10 cellular contexts compared by ENCODE assay signal in genomic region chr12:79451988-79452387, GRCh38.
DNase-seq lines count a peak whose midpoint lies in the region; ATAC-seq, FAIRE-seq and TF ChIP-seq lines count a peak whose summit lies in the region.
"Had no signal": no experiment of that assay in that cellular context is flagged by ENCODE, and none has a peak within 500 bp of the region (broad histone marks: within the 10 kb centered on the region; RNA-seq: fewer than 3 reads in every experiment).

No MANE protein-coding gene starts in this region.

- no peaks in the 10 kb centered on the region for H3K36me3 ChIP-seq in keratinocyte (ENCODE audit: control insufficient read depth in 2 of 2, extremely low read depth in 1 of 2, insufficient read depth in 2 of 2, low read length in 2 of 2)
- H3K36me3 ChIP-seq in stomach: no peaks in the 10 kb centered on the region

- no peak overlapping the region for H2AFZ ChIP-seq in keratinocyte (ENCODE audit: control insufficient read depth, low read length)

- H3K27me3 ChIP-seq in keratinocyte (ENCODE audit: control insufficient read depth, extremely low read depth, insufficient read depth, low read length): no peaks in the 10 kb centered on the region
- H3K27me3 ChIP-seq in stomach: no peaks in the 10 kb centered on the region

- TF ChIP-seq CTCF in MCF 10A (IDR thresholded peaks at IDR 0.05; ENCODE audit: unreplicated experiment) (no peak), keratinocyte (optimal IDR thresholded peaks at IDR 0.05 in 1 of 3, IDR thresholded peaks at IDR 0.05 in 1 of 3, conservative IDR thresholded peaks at IDR 0.05 in 1 of 3; ENCODE audit: extremely low read depth in 1 of 3, insufficient read depth in 2 of 3, low read length in 3 of 3) (no peak), stomach (IDR thresholded peaks at IDR 0.05) (no peak)

- H3K4me3 ChIP-seq in keratinocyte (ENCODE audit: control insufficient read depth in 2 of 3, extremely low read depth in 1 of 3, insufficient read depth in 2 of 3, low read depth in 1 of 3, low read length in 3 of 3) (no peak overlapping the region), stomach (no peak overlapping the region)

- no peak overlapping the region for H3K9ac ChIP-seq in keratinocyte (ENCODE audit: control insufficient read depth, extremely low read depth, insufficient read depth, low read length)

- no peaks in the 10 kb centered on the region for H4K20me1 ChIP-seq in keratinocyte (ENCODE audit: control insufficient read depth, extremely low read depth, insufficient read depth, low read length)

- H3K9me1 ChIP-seq in keratinocyte (ENCODE audit: control insufficient read depth, extremely low read depth, insufficient read depth, low read length): no peaks in the 10 kb centered on the region

- no TSS peak for BruUV-seq in MCF 10A (replicated peaks; lab: Mats Ljungman, UMichigan)

- DNase-seq in HPDE6-E6E7 (ENCODE audit: extremely low spot score) (peak; percentile 62), MCF 10A (ENCODE audit: unreplicated experiment) (peak; percentile 94), keratinocyte (ENCODE audit: low read depth, low spot score) (peak; percentile 32), stomach (peak; percentile 25), putamen (ENCODE audit: low spot score) (no peak)
- DNase-seq in activated CD8-positive, alpha-beta memory T cell treated with anti-CD3 and anti-CD28 coated beads, Interleukin-2, amount 50 U/mL, for 4 hours: no peak
- no peak for DNase-seq in activated T-cell treated with anti-CD3 and anti-CD28 coated beads, Interleukin-2, amount 50 U/mL, for 4 hours
- DNase-seq: stimulated activated CD4-positive, alpha-beta T cell treated with anti-CD3 and anti-CD28 coated beads, Interleukin-4, amount 100 ng/mL, for 24 hours had no signal

- H3K4me1 ChIP-seq in keratinocyte (ENCODE audit: control insufficient read depth, extremely low read depth, insufficient read depth, low read length) (peaks cover 26% of the 10 kb centered on the region), stomach (peaks cover 0 to 21% (median 5%) of the 10 kb centered on the region in 4 donors)

- no peaks in the 10 kb centered on the region for H3K27me3 Mint-ChIP-seq in MCF 10A (ENCODE audit: insufficient read depth, unreplicated experiment)
- H3K27me3 Mint-ChIP-seq in activated T-cell treated with anti-CD3 and anti-CD28 coated beads, Interleukin-2, amount 50 U/mL, for 4 hours (ENCODE audit: low read depth): no peaks in the 10 kb centered on the region
- H3K27me3 Mint-ChIP-seq: dendritic cell treated with granulocyte-macrophage colony-stimulating factor and Interleukin-4, amounts not matched to agents 40 ng/mL and 50 ng/mL, for 4 days had no signal

- H3K9me3 Mint-ChIP-seq in MCF 10A (ENCODE audit: unreplicated experiment): no peaks in the 10 kb centered on the region
- H3K9me3 Mint-ChIP-seq in activated T-cell treated with anti-CD3 and anti-CD28 coated beads, Interleukin-2, amount 50 U/mL, for 4 hours: no peaks in the 10 kb centered on the region
- H3K9me3 Mint-ChIP-seq: dendritic cell treated with granulocyte-macrophage colony-stimulating factor and Interleukin-4, amounts not matched to agents 40 ng/mL and 50 ng/mL, for 4 days had no signal

- no peak overlapping the region for H3K27ac ChIP-seq in keratinocyte (ENCODE audit: control insufficient read depth, insufficient read depth, low read length)
- H3K27ac ChIP-seq in stomach: peak overlapping the region in 3 of 5 donors; percentile 39 to 60 (median 46)

- no peak for TF ChIP-seq POLR2A in stomach (IDR thresholded peaks at IDR 0.05)

- peaks cover 38% of the 10 kb centered on the region for H3K4me1 Mint-ChIP-seq in MCF 10A (ENCODE audit: insufficient read depth, unreplicated experiment)
- H3K4me1 Mint-ChIP-seq in activated T-cell treated with anti-CD3 and anti-CD28 coated beads, Interleukin-2, amount 50 U/mL, for 4 hours (ENCODE audit: low read depth): no peaks in the 10 kb centered on the region

- no peak for ATAC-seq in activated CD4-positive, CD25-positive, alpha-beta regulatory T cell treated with anti-CD3 and anti-CD28 coated beads, Interleukin-2, amount 50 U/mL, for 24 hours
- ATAC-seq in activated T-cell treated with anti-CD3 and anti-CD28 coated beads, Interleukin-2, amount 50 U/mL, for 4 hours: no peak

- no peaks in the 10 kb centered on the region for H3K79me2 ChIP-seq in keratinocyte (ENCODE audit: control insufficient read depth, insufficient read depth, low read length)

- dilution Hi-C loops in keratinocyte (cut with MboI; ENCODE audit: extremely low pct_ligation_motif_present, low sequenced_read_pairs): no loop called here

- WGBS in stomach, 5 donors: 63 to 74% (median 71%) methylated on average over 6 of the region's 6 CpGs

- H3K4me3 Mint-ChIP-seq in MCF 10A (ENCODE audit: unreplicated experiment): peak overlapping the region; percentile 60
- H3K4me3 Mint-ChIP-seq in activated T-cell treated with anti-CD3 and anti-CD28 coated beads, Interleukin-2, amount 50 U/mL, for 4 hours: no peak overlapping the region
- H3K4me3 Mint-ChIP-seq: dendritic cell treated with granulocyte-macrophage colony-stimulating factor and Interleukin-4, amounts not matched to agents 40 ng/mL and 50 ng/mL, for 4 days had no signal

- H3K9me3 ChIP-seq in keratinocyte (ENCODE audit: control insufficient read depth, low read depth, low read length) (no peaks in the 10 kb centered on the region), stomach (no peaks in the 10 kb centered on the region)

- peak; percentile 92 for FAIRE-seq in keratinocyte (lab: Jason Lieb, UNC)

- CTCF ChIA-PET in MCF 10A (lab: Yijun Ruan, JAX): interaction anchor here (0.8 to 1.6 kb wide), 4 partner anchors 29 to 401 kb away, joined by 3 to 10 read pairs (median 4); no protein-coding TSS in a partner anchor

- H3K36me3 Mint-ChIP-seq in MCF 10A (ENCODE audit: insufficient read depth, unreplicated experiment): no peaks in the 10 kb centered on the region
- H3K36me3 Mint-ChIP-seq in activated T-cell treated with anti-CD3 and anti-CD28 coated beads, Interleukin-2, amount 50 U/mL, for 4 hours (ENCODE audit: insufficient read depth): no peaks in the 10 kb centered on the region

- intact Hi-C loops in MCF 10A (cut with micrococcal nuclease) (no loop called here), stomach (cut with DNase I; ENCODE audit: low total_unique reads) (no loop called here)

- peak overlapping the region; percentile 17 for H3K4me2 ChIP-seq in keratinocyte (ENCODE audit: control insufficient read depth, extremely low read depth, insufficient read depth, low read depth, low read length)

- no peak for TF ChIP-seq EP300 in stomach (IDR thresholded peaks at IDR 0.05)

- POLR2A ChIA-PET in MCF 10A (lab: Yijun Ruan, JAX): interaction anchor here (0.8 to 3.0 kb wide), 11 partner anchors 8 to 482 kb away, joined by 3 to 20 read pairs (median 4); partner anchors contain the start of gene PAWR

- peak overlapping the region; percentile 94 for H3K27ac Mint-ChIP-seq in MCF 10A (ENCODE audit: low read depth, unreplicated experiment)
- H3K27ac Mint-ChIP-seq: dendritic cell treated with granulocyte-macrophage colony-stimulating factor and Interleukin-4, amounts not matched to agents 40 ng/mL and 50 ng/mL, for 4 days had no signal

Comparison
In these comparisons a context has a peak if more than half of its experiments do, and no peak if none do; other contexts are left out.
1. DNase-seq: peak in HPDE6-E6E7 (single experiment), MCF 10A (single experiment), keratinocyte (single experiment) and stomach (single experiment); none in activated CD8-positive, alpha-beta memory T cell treated with anti-CD3 and anti-CD28 coated beads, Interleukin-2, amount 50 U/mL, for 4 hours (single experiment), activated T-cell treated with anti-CD3 and anti-CD28 coated beads, Interleukin-2, amount 50 U/mL, for 4 hours (single experiment) and putamen (single experiment).